ENCODE assay signal across 9 cellular contexts in genomic region chr18:62844850-62845643, GRCh38.
A peak's percentile ranks its signal among the peaks of the same experiment; 100 is the strongest.
DNase-seq lines count a peak whose midpoint lies in the region; ATAC-seq and TF ChIP-seq lines count a peak whose summit lies in the region.
"Had no signal": no experiment of that assay in that cellular context is flagged by ENCODE, and none has a peak within 500 bp of the region (broad histone marks: within the 10 kb centered on the region; RNA-seq: fewer than 3 reads in every experiment).

No MANE protein-coding gene starts in this region.

- H4K8ac ChIP-seq in mesenchymal stem cell (ENCODE audit: low read length): no peak overlapping the region

- WGBS in mesenchymal stem cell: over 99% methylated on average over 7 of the region's 7 CpGs

- H3K27me3 ChIP-seq in mesenchymal stem cell (ENCODE audit: control insufficient read depth in 1 of 2, insufficient read depth in 1 of 2, low read length in 2 of 2) (no peaks in the 10 kb centered on the region), BE2C (no peaks in the 10 kb centered on the region), upper lobe of right lung (no peaks in the 10 kb centered on the region)

- no peak overlapping the region for H3K4me2 ChIP-seq in mesenchymal stem cell (ENCODE audit: low read length, poor library complexity, severe bottlenecking)

- no peak overlapping the region for H3K9ac ChIP-seq in mesenchymal stem cell (ENCODE audit: low read length)

- H3K4me1 Mint-ChIP-seq in type B pancreatic cell (ENCODE audit: unreplicated experiment): peaks cover 4% of the 10 kb centered on the region

- peaks cover 4% of the 10 kb centered on the region for H3K79me1 ChIP-seq in mesenchymal stem cell (replicated peaks; ENCODE audit: low read length, poor library complexity, severe bottlenecking)

- no peak overlapping the region for H3K4me3 Mint-ChIP-seq in type B pancreatic cell

- ATAC-seq in GM18868 (IDR thresholded peaks at IDR 0.05; ENCODE audit: unreplicated experiment) (peak; percentile 72), GM21576 (IDR thresholded peaks at IDR 0.05; ENCODE audit: unreplicated experiment) (peak; percentile 77), HG03521 (IDR thresholded peaks at IDR 0.05; ENCODE audit: unreplicated experiment) (peak; percentile 56), upper lobe of right lung (no peak)

- no peak overlapping the region for H3K23ac ChIP-seq in mesenchymal stem cell (ENCODE audit: low read length in 2 of 2)

- no peak overlapping the region for H3K27ac ChIP-seq in mesenchymal stem cell (ENCODE audit: low read length, poor library complexity, severe bottlenecking)
- no peak overlapping the region for H3K27ac ChIP-seq in upper lobe of right lung

- no peaks in the 10 kb centered on the region for H3K9me3 Mint-ChIP-seq in type B pancreatic cell

- H3K36me3 Mint-ChIP-seq in type B pancreatic cell: peaks cover 11% of the 10 kb centered on the region

- H3K9me3 ChIP-seq in mesenchymal stem cell (ENCODE audit: control insufficient read depth, low read length): no peaks in the 10 kb centered on the region
- H3K9me3 ChIP-seq in BE2C: no peaks in the 10 kb centered on the region
- no peaks in the 10 kb centered on the region for H3K9me3 ChIP-seq in upper lobe of right lung

- no peak overlapping the region for H3K18ac ChIP-seq in mesenchymal stem cell (ENCODE audit: low read depth in 1 of 2, low read length in 2 of 2)

- TF ChIP-seq CTCF in BE2C (IDR thresholded peaks at IDR 0.05; ENCODE audit: low read depth, low read length) (no peak), type B pancreatic cell (conservative IDR thresholded peaks at IDR 0.05) (no peak), upper lobe of right lung (IDR thresholded peaks at IDR 0.05) (no peak)

- no peak overlapping the region for H3K27ac Mint-ChIP-seq in type B pancreatic cell

- no peak overlapping the region for H2BK120ac ChIP-seq in mesenchymal stem cell (ENCODE audit: low read depth, low read length)

- no peak overlapping the region for H2BK15ac ChIP-seq in mesenchymal stem cell (ENCODE audit: low read depth, poor library complexity, severe bottlenecking)

- H2BK5ac ChIP-seq in mesenchymal stem cell (ENCODE audit: low read depth, low read length, poor library complexity, severe bottlenecking): no peak overlapping the region

- H3K4me1 ChIP-seq in mesenchymal stem cell (ENCODE audit: control insufficient read depth, insufficient read depth, low read depth, low read length) (no peaks in the 10 kb centered on the region), BE2C (no peaks in the 10 kb centered on the region), upper lobe of right lung (no peaks in the 10 kb centered on the region)

- H2AFZ ChIP-seq in mesenchymal stem cell (ENCODE audit: low read depth, low read length): no peak overlapping the region

- H3K14ac ChIP-seq in mesenchymal stem cell (ENCODE audit: low read length in 2 of 2): no peak overlapping the region

- no peak overlapping the region for H3K4ac ChIP-seq in mesenchymal stem cell (ENCODE audit: low read depth in 1 of 2, low read length in 2 of 2)

- intact Hi-C loops in upper lobe of right lung (cut with DNase I): no loop called here

- H3K36me3 ChIP-seq in mesenchymal stem cell (ENCODE audit: control insufficient read depth in 1 of 2, insufficient read depth in 2 of 2, low read depth in 1 of 2, low read length in 2 of 2) (peaks cover 0 to 2% of the 10 kb centered on the region in 2 experiments), BE2C (no peaks in the 10 kb centered on the region), upper lobe of right lung (no peaks in the 10 kb centered on the region)

- H2BK12ac ChIP-seq in mesenchymal stem cell (ENCODE audit: low read length in 2 of 2): no peak overlapping the region

- H3K27me3 Mint-ChIP-seq in type B pancreatic cell: no peaks in the 10 kb centered on the region

- H2AK5ac ChIP-seq in mesenchymal stem cell (ENCODE audit: low read length, severe bottlenecking): no peak overlapping the region

- DNase-seq in mesenchymal stem cell (no peak), cerebellar cortex (ENCODE audit: low spot score) (no peak), BE2C (no peak), type B pancreatic cell (ENCODE audit: extremely low spot score, unreplicated experiment) (no peak), upper lobe of right lung (no peak)
- DNase-seq: NCI-H82 had no signal

- no peak overlapping the region for H3K4me3 ChIP-seq in mesenchymal stem cell (ENCODE audit: insufficient read depth in 1 of 2, low read depth in 1 of 2, low read length in 2 of 2)
- no peak overlapping the region for H3K4me3 ChIP-seq in BE2C (ENCODE audit: low read depth, low read length)
- H3K4me3 ChIP-seq in upper lobe of right lung: no peak overlapping the region

- H4K91ac ChIP-seq in mesenchymal stem cell (ENCODE audit: low read length): peak overlapping the region; percentile 21
